Comparison of ENCODE assay signal across 9 cellular contexts in the genomic region with DNA sequence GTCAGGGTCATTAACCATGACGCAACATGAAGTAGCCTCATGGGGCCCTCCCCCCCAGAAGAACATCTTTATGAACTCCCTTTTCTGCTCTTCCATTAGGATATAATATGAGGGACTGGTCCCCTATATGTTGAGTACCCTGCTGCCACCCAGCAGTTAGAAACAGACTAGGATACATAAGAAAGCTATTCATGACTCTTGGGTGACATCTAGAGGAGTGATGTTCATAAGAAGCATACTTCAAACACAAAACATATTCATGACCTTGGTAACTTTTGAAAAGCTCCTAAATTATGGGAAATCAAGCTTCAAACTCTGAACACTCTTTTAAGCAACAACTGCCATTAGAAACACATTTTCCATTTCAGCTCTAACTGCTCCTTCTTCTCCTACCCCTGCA.
A peak's percentile ranks its signal among the peaks of the same experiment; 100 is the strongest.
DNase-seq lines count a peak whose midpoint lies in the region; ATAC-seq and TF ChIP-seq lines count a peak whose summit lies in the region.
"Had no signal": no experiment of that assay in that cellular context is flagged by ENCODE, and none has a peak within 500 bp of the region (broad histone marks: within the 10 kb centered on the region; RNA-seq: fewer than 3 reads in every experiment).

No MANE protein-coding gene starts in this region.

- H3K27ac Mint-ChIP-seq in stimulated activated naive CD8-positive, alpha-beta T cell treated with anti-CD3 and anti-CD28 coated beads, Interleukin-15, amount 100 ng/mL, for 72 hours = no peak overlapping the region
- H3K27ac Mint-ChIP-seq: activated naive CD8-positive, alpha-beta T cell treated with anti-CD3 and anti-CD28 coated beads, Interleukin-2, amount 10 ng/mL, durations not matched to agents 7 days and 5 days had no signal

- H3K4me1 Mint-ChIP-seq in stimulated activated naive CD8-positive, alpha-beta T cell treated with anti-CD3 and anti-CD28 coated beads, Interleukin-15, amount 100 ng/mL, for 72 hours = peaks cover 7% of the 10 kb centered on the region

- H3K4me3 Mint-ChIP-seq in stimulated activated naive CD8-positive, alpha-beta T cell treated with anti-CD3 and anti-CD28 coated beads, Interleukin-15, amount 100 ng/mL, for 72 hours = no peak overlapping the region
- H3K4me3 Mint-ChIP-seq: activated naive CD8-positive, alpha-beta T cell treated with anti-CD3 and anti-CD28 coated beads, Interleukin-2, amount 10 ng/mL, durations not matched to agents 7 days and 5 days had no signal

- TF ChIP-seq CTCF in AG09319 (IDR thresholded peaks at IDR 0.05; ENCODE audit: low read depth, low read length) = peak; percentile 33
- TF ChIP-seq CTCF in omental fat pad (IDR thresholded peaks at IDR 0.05) = no peak

- peak; percentile 16 for DNase-seq in AG09319 (ENCODE audit: extremely low read depth, low read depth)
- DNase-seq in RKO (ENCODE audit: low spot score) = peak; percentile 68
- DNase-seq in globus pallidus (ENCODE audit: low spot score) = peak; percentile 35
- DNase-seq in omental fat pad (ENCODE audit: low spot score) = no peak
- DNase-seq in amniotic stem cell (lab: John Stamatoyannopoulos, UW) = no peak
- no peak for DNase-seq in stimulated activated naive CD8-positive, alpha-beta T cell treated with anti-CD3 and anti-CD28 coated beads, Interleukin-15, amount 100 ng/mL, for 72 hours
- DNase-seq: activated naive CD8-positive, alpha-beta T cell treated with anti-CD3 and anti-CD28 coated beads, Interleukin-2, amount 10 ng/mL, durations not matched to agents 7 days and 5 days had no signal

- no peaks in the 10 kb centered on the region for H3K9me3 Mint-ChIP-seq in stimulated activated naive CD8-positive, alpha-beta T cell treated with anti-CD3 and anti-CD28 coated beads, Interleukin-15, amount 100 ng/mL, for 72 hours
- H3K9me3 Mint-ChIP-seq: activated naive CD8-positive, alpha-beta T cell treated with anti-CD3 and anti-CD28 coated beads, Interleukin-2, amount 10 ng/mL, durations not matched to agents 7 days and 5 days had no signal

- ATAC-seq in GM18907 (IDR thresholded peaks at IDR 0.05; ENCODE audit: unreplicated experiment) = peak; percentile 59
- ATAC-seq in omental fat pad (ENCODE audit: low FRiP score) = no peak
- ATAC-seq in HG02884 (IDR thresholded peaks at IDR 0.05; ENCODE audit: unreplicated experiment) = no peak
- no peak for ATAC-seq in stimulated activated naive CD8-positive, alpha-beta T cell treated with anti-CD3 and anti-CD28 coated beads, Interleukin-15, amount 100 ng/mL, for 72 hours

- no peaks in the 10 kb centered on the region for H3K27me3 Mint-ChIP-seq in stimulated activated naive CD8-positive, alpha-beta T cell treated with anti-CD3 and anti-CD28 coated beads, Interleukin-15, amount 100 ng/mL, for 72 hours
- H3K27me3 Mint-ChIP-seq: activated naive CD8-positive, alpha-beta T cell treated with anti-CD3 and anti-CD28 coated beads, Interleukin-2, amount 10 ng/mL, durations not matched to agents 7 days and 5 days had no signal

Comparison
In these comparisons a context has a peak if more than half of its experiments do, and no peak if none do; other contexts are left out.
1. DNase-seq: peak in AG09319 (single experiment), RKO (single experiment) and globus pallidus (single experiment); none in omental fat pad (single experiment), amniotic stem cell (single experiment) and stimulated activated naive CD8-positive, alpha-beta T cell treated with anti-CD3 and anti-CD28 coated beads, Interleukin-15, amount 100 ng/mL, for 72 hours (0 of 2).